15 cellular contexts compared by ENCODE assay signal in the genomic region with DNA sequence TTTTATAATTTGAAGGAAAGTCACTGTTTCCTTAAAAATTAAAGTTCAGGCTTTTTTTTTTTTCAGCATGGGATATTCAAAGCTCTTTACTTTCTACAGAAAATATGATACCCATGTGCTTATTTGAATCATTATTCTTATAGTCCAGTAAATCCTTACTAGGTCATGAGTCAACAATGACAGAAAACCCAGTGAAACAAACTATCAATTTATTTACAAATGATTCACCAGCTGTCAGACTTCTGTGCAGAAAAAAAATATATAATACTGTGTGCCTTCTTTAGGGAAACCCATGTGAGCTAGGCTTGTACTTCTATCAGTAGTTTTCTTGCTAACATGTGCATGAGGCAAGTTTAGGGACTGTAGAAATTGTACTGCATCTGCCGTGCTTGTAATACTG. TPM values are rescaled to one million over a fixed set of nuclear protein-coding genes. Genes with fewer than 3 reads are reported as not detected.
DNase-seq lines count a peak whose midpoint lies in the region; ATAC-seq and TF ChIP-seq lines count a peak whose summit lies in the region.
"Had no signal": no experiment of that assay in that cellular context is flagged by ENCODE, and none has a peak within 500 bp of the region (broad histone marks: within the 10 kb centered on the region; RNA-seq: fewer than 3 reads in every experiment).

No MANE protein-coding gene starts in this region.

- CTCF ChIA-PET in activated CD4-positive, alpha-beta memory T cell treated with anti-CD3 and anti-CD28 coated beads for 36 hours (lab: Charles Lee): interaction anchor here (0.6 kb wide), 1 partner anchor 738 kb away, joined by 3 read pairs; no protein-coding TSS in a partner anchor

- H3K4me3 ChIP-seq in fibroblast of mammary gland (ENCODE audit: control insufficient read depth, low read depth, low read length) (peak overlapping the region; percentile 14), skeletal muscle satellite cell (ENCODE audit: low read length) (no peak overlapping the region)
- H3K4me3 ChIP-seq: colonic mucosa had no signal

- H3K27me3 Mint-ChIP-seq in activated CD4-positive, alpha-beta memory T cell treated with anti-CD3 and anti-CD28 coated beads for 36 hours: peaks cover 7% of the 10 kb centered on the region
- peaks cover 17% of the 10 kb centered on the region for H3K27me3 Mint-ChIP-seq in chondrocyte (ENCODE audit: low read depth)

- H3K9me3 ChIP-seq in skeletal muscle satellite cell (replicated peaks; ENCODE audit: low read length): no peaks in the 10 kb centered on the region
- H3K9me3 ChIP-seq: colonic mucosa had no signal

- H3K4me2 ChIP-seq in skeletal muscle satellite cell (ENCODE audit: low read length): peak overlapping the region; percentile 26

- peaks cover 18% of the 10 kb centered on the region for H3K4me1 ChIP-seq in skeletal muscle satellite cell (ENCODE audit: control insufficient read depth, insufficient read depth, low read length)
- H3K4me1 ChIP-seq: colonic mucosa had no signal

- no peak overlapping the region for H3K27ac Mint-ChIP-seq in activated CD4-positive, alpha-beta memory T cell treated with anti-CD3 and anti-CD28 coated beads for 36 hours
- H3K27ac Mint-ChIP-seq in chondrocyte (ENCODE audit: unreplicated experiment): no peak overlapping the region
- H3K27ac Mint-ChIP-seq: activated CD8-positive, alpha-beta T cell treated with anti-CD3 and anti-CD28 coated beads for 36 hours; T-helper 1 cell treated with Interleukin-12 subunit alpha and Interleukin-12 subunit beta and Interleukin-4 antibody, amounts not matched to agents 30 μg/mL and 1 μg/mL, for 36 hours had no signal

- peak; percentile 89 for DNase-seq in HCEC 1CT
- DNase-seq in RPMI7951 (ENCODE audit: low read depth): peak; percentile 5
- peak; percentile 83 for DNase-seq in fibroblast of mammary gland (ENCODE audit: low read depth)
- DNase-seq in NCI-H524 treated with DMSO at 0.1 percent for 48 hours (lab: John Stamatoyannopoulos, UW): no peak
- DNase-seq in activated CD4-positive, alpha-beta memory T cell treated with anti-CD3 and anti-CD28 coated beads for 36 hours: no peak
- DNase-seq in chondrocyte (ENCODE audit: low spot score): no peak
- DNase-seq: activated CD8-positive, alpha-beta T cell treated with anti-CD3 and anti-CD28 coated beads for 36 hours; activated naive CD4-positive, alpha-beta T cell treated with Interleukin-2 at 50 U/mL for 16 hours; colonic mucosa; DMS79 treated with DMSO at 0.1 percent for 48 hours; retina; substantia nigra had no signal

- POLR2A ChIA-PET in activated CD4-positive, alpha-beta memory T cell treated with anti-CD3 and anti-CD28 coated beads for 36 hours (lab: Charles Lee): no interaction called here

- H3K4me3 Mint-ChIP-seq in activated CD4-positive, alpha-beta memory T cell treated with anti-CD3 and anti-CD28 coated beads for 36 hours: no peak overlapping the region
- no peak overlapping the region for H3K4me3 Mint-ChIP-seq in chondrocyte (ENCODE audit: unreplicated experiment)
- H3K4me3 Mint-ChIP-seq: activated CD8-positive, alpha-beta T cell treated with anti-CD3 and anti-CD28 coated beads for 36 hours; T-helper 1 cell treated with Interleukin-12 subunit alpha and Interleukin-12 subunit beta and Interleukin-4 antibody, amounts not matched to agents 30 μg/mL and 1 μg/mL, for 36 hours had no signal

- no peak for ATAC-seq in HG02798 (IDR thresholded peaks at IDR 0.05; ENCODE audit: poor library complexity, unreplicated experiment)
- ATAC-seq: activated CD8-positive, alpha-beta T cell treated with anti-CD3 and anti-CD28 coated beads for 36 hours had no signal

- TF ChIP-seq CTCF in fibroblast of mammary gland (conservative IDR thresholded peaks at IDR 0.05; ENCODE audit: control insufficient read depth, insufficient read depth, low read depth, low read length) (no peak), chondrocyte (IDR thresholded peaks at IDR 0.05) (no peak)

- H3K27me3 ChIP-seq in skeletal muscle satellite cell (ENCODE audit: control insufficient read depth, insufficient read depth, low read length): no peaks in the 10 kb centered on the region
- H3K27me3 ChIP-seq: colonic mucosa had no signal

- H3K4me1 Mint-ChIP-seq in activated CD4-positive, alpha-beta memory T cell treated with anti-CD3 and anti-CD28 coated beads for 36 hours (ENCODE audit: low read depth): no peaks in the 10 kb centered on the region
- H3K4me1 Mint-ChIP-seq in chondrocyte (ENCODE audit: low read depth): peaks cover 7% of the 10 kb centered on the region

- no peaks in the 10 kb centered on the region for H3K36me3 Mint-ChIP-seq in activated CD4-positive, alpha-beta memory T cell treated with anti-CD3 and anti-CD28 coated beads for 36 hours
- H3K36me3 Mint-ChIP-seq in chondrocyte (ENCODE audit: low read depth): no peaks in the 10 kb centered on the region

- H3K9me3 Mint-ChIP-seq in activated CD4-positive, alpha-beta memory T cell treated with anti-CD3 and anti-CD28 coated beads for 36 hours: no peaks in the 10 kb centered on the region
- H3K9me3 Mint-ChIP-seq in chondrocyte (ENCODE audit: low read depth): no peaks in the 10 kb centered on the region
- H3K9me3 Mint-ChIP-seq: activated CD8-positive, alpha-beta T cell treated with anti-CD3 and anti-CD28 coated beads for 36 hours; T-helper 1 cell treated with Interleukin-12 subunit alpha and Interleukin-12 subunit beta and Interleukin-4 antibody, amounts not matched to agents 30 μg/mL and 1 μg/mL, for 36 hours had no signal

- intact Hi-C loops in activated CD4-positive, alpha-beta memory T cell treated with anti-CD3 and anti-CD28 coated beads for 36 hours (cut with micrococcal nuclease): no loop called here

- H3K9ac ChIP-seq in skeletal muscle satellite cell (ENCODE audit: low read depth, low read length): no peak overlapping the region

- H3K36me3 ChIP-seq in skeletal muscle satellite cell (ENCODE audit: insufficient read depth, low read length): no peaks in the 10 kb centered on the region
- H3K36me3 ChIP-seq: colonic mucosa had no signal

RNA-seq across cellular contexts. Expression of gene ACP3, which starts 1.2 kb away (rescaled TPM):
- 0.59 and 1.7 TPM in 2 replicates for total RNA-seq in RPMI7951 (2014; rRNA removed; shearing (Covaris generic))
- total RNA-seq in skeletal muscle satellite cell (2012; rRNA removed): 10.0 and 13.9 TPM in 2 replicates
- not detected for total RNA-seq in activated CD4-positive, alpha-beta memory T cell treated with anti-CD3 and anti-CD28 coated beads for 36 hours
- total RNA-seq in chondrocyte: not detected in 3 replicates
- total RNA-seq: activated CD8-positive, alpha-beta T cell treated with anti-CD3 and anti-CD28 coated beads for 36 hours had no signal

Comparison
In these comparisons a context has a peak if more than half of its experiments do, and no peak if none do; other contexts are left out.
1. DNase-seq: peak in HCEC 1CT (single experiment), RPMI7951 (single experiment) and fibroblast of mammary gland (single experiment); none in NCI-H524 treated with DMSO at 0.1 percent for 48 hours (single experiment), activated CD4-positive, alpha-beta memory T cell treated with anti-CD3 and anti-CD28 coated beads for 36 hours (single experiment) and chondrocyte (single experiment).